ENCODE assay signal across 7 cellular contexts in genomic region chr9:126558051-126558665, GRCh38.
DNase-seq lines count a peak whose midpoint lies in the region; ATAC-seq and TF ChIP-seq lines count a peak whose summit lies in the region.

No MANE protein-coding gene starts in this region.

- no peak overlapping the region for H3K4me3 ChIP-seq in GM12875 (ENCODE audit: low read depth, low read length)
- H3K4me3 ChIP-seq in cardiac fibroblast (replicated peaks in 1 of 2; ENCODE audit: low read depth in 2 of 2, low read length in 2 of 2), result no peak overlapping the region

- peak; percentile 52 for DNase-seq in NCI-H1694 treated with DMSO at 0.1 percent for 48 hours (lab: John Stamatoyannopoulos, UW)
- peak; percentile 33 to 50 (median 38) for DNase-seq in activated CD4-positive, CD25-positive, alpha-beta regulatory T cell (lab: John Stamatoyannopoulos, UW)
- DNase-seq in cardiac fibroblast (ENCODE audit: low read depth in 2 of 2), result peak; percentile 46 to 52
- peak; percentile 52 for DNase-seq in kidney tubule cell (ENCODE audit: low spot score)
- DNase-seq in stimulated activated CD4-positive, alpha-beta T cell treated with anti-CD3 and anti-CD28 coated beads, Interleukin-4, amount 100 ng/mL, for 48 hours (ENCODE audit: low read depth in 2 of 2), result peak; percentile 47 to 57

- TF ChIP-seq CTCF in GM12875 (IDR thresholded peaks at IDR 0.05; ENCODE audit: borderline replicate concordance, insufficient read depth, low read depth, low read length) (peak; percentile 97), cardiac fibroblast (IDR thresholded peaks at IDR 0.05; ENCODE audit: low read depth, low read length) (peak; percentile 99)

- ATAC-seq in HG03565 (IDR thresholded peaks at IDR 0.05; ENCODE audit: unreplicated experiment), result no peak
